ENCODE assay signal across 11 cellular contexts in genomic region chr1:171656206-171656605, GRCh38. TPM values are rescaled to one million over a fixed set of nuclear protein-coding genes. Genes with fewer than 3 reads are reported as not detected.
"Had no signal": no experiment of that assay in that cellular context is flagged by ENCODE, and none has a peak within 500 bp of the region (broad histone marks: within the 10 kb centered on the region; RNA-seq: fewer than 3 reads in every experiment).

No MANE protein-coding gene starts in this region.

RNA-seq across cellular contexts. Expression of gene MYOC, which starts 3.7 kb away (rescaled TPM):
- total RNA-seq: activated CD4-positive, alpha-beta T cell treated with anti-CD3 and anti-CD28 coated beads, Interleukin-2, amount 10 ng/mL, durations not matched to agents 7 days and 5 days; activated CD8-positive, alpha-beta memory T cell treated with anti-CD3 and anti-CD28 coated beads, Interleukin-2, amount 10 ng/mL, durations not matched to agents 7 days and 5 days; activated CD8-positive, alpha-beta T cell treated with anti-CD3 and anti-CD28 coated beads for 36 hours; dermis microvascular lymphatic vessel endothelial cell; endothelial cell of umbilical vein; lung microvascular endothelial cell; myocyte; SJCRH30 had no signal
- polyA plus RNA-seq: endothelial cell of umbilical vein had no signal

RNA-seq across cellular contexts. Expression of gene MYOCOS, which starts 34.2 kb away (rescaled TPM):
- total RNA-seq: activated CD8-positive, alpha-beta memory T cell treated with anti-CD3 and anti-CD28 coated beads, Interleukin-2, amount 10 ng/mL, durations not matched to agents 7 days and 5 days; activated CD8-positive, alpha-beta T cell treated with anti-CD3 and anti-CD28 coated beads for 36 hours; body of pancreas; dermis microvascular lymphatic vessel endothelial cell; endothelial cell of umbilical vein; esophagus mucosa; left cardiac atrium; lung microvascular endothelial cell; myocyte; SJCRH30 had no signal
- polyA plus RNA-seq: endothelial cell of umbilical vein had no signal
